Comparison of ENCODE assay signal across 8 cellular contexts in genomic region chr15:85482896-85483295, GRCh38.
DNase-seq lines count a peak whose midpoint lies in the region; ATAC-seq and TF ChIP-seq lines count a peak whose summit lies in the region.

No MANE protein-coding gene starts in this region.

- DNase-seq in CD14-positive monocyte (ENCODE audit: low spot score) (no peak), LoVo (ENCODE audit: low spot score) (peak; percentile 35), cardiac fibroblast (ENCODE audit: low read depth in 2 of 2) (peak; percentile 56 to 80), naive B cell (no peak), SK-N-DZ (ENCODE audit: low spot score) (no peak), NCI-H2081 treated with DMSO at 0.1 percent for 48 hours (lab: John Stamatoyannopoulos, UW) (no peak)

- H3K36me3 Mint-ChIP-seq in CD14-positive monocyte (peaks cover 0 to 8% of the 10 kb centered on the region in 2 donors), naive B cell (peaks cover 0 to 2% of the 10 kb centered on the region in 2 donors)

- peak overlapping the region in 5 of 7 donors; percentile 20 to 79 (median 75) for H3K27ac Mint-ChIP-seq in CD14-positive monocyte
- peak overlapping the region in 5 of 6 donors; percentile 41 to 90 (median 82) for H3K27ac Mint-ChIP-seq in naive B cell

- H3K9me3 Mint-ChIP-seq in CD14-positive monocyte = no peaks in the 10 kb centered on the region
- H3K9me3 Mint-ChIP-seq in naive B cell = no peaks in the 10 kb centered on the region

- H3K27me3 Mint-ChIP-seq in CD14-positive monocyte (ENCODE audit: low read depth in 3 of 3) = peaks cover 0 to 3% (median 0%) of the 10 kb centered on the region in 3 donors
- H3K27me3 Mint-ChIP-seq in naive B cell = no peaks in the 10 kb centered on the region

- peak; percentile 66 to 72 for ATAC-seq in naive B cell (ENCODE audit: low read depth in 2 of 2)
- ATAC-seq in GM21528 (IDR thresholded peaks at IDR 0.05; ENCODE audit: low FRiP score, unreplicated experiment) = no peak
- ATAC-seq in HG03039 (IDR thresholded peaks at IDR 0.05; ENCODE audit: unreplicated experiment) = no peak

- H3K4me1 Mint-ChIP-seq in CD14-positive monocyte (peaks cover 35% of the 10 kb centered on the region), naive B cell (peaks cover 56 to 74% (median 62%) of the 10 kb centered on the region in 3 donors)

- TF ChIP-seq CTCF in CD14-positive monocyte (IDR thresholded peaks at IDR 0.05) (no peak), cardiac fibroblast (IDR thresholded peaks at IDR 0.05; ENCODE audit: low read depth, low read length) (no peak)

- H3K4me3 Mint-ChIP-seq in CD14-positive monocyte = peak overlapping the region; percentile 18 to 55
- H3K4me3 Mint-ChIP-seq in naive B cell = peak overlapping the region in 5 of 8 donors; percentile 8 to 86 (median 49)

- intact Hi-C loops in CD14-positive monocyte (cut with micrococcal nuclease) = loop anchor here in 1 of 2 donors (10.0 kb wide), 2 partner anchors 102 to 142 kb away; no protein-coding TSS in a partner anchor

- H3K4me3 ChIP-seq in cardiac fibroblast (replicated peaks in 1 of 2; ENCODE audit: low read depth in 2 of 2, low read length in 2 of 2) = no peak overlapping the region

Comparison
In these comparisons a context has a peak if more than half of its experiments do, and no peak if none do; other contexts are left out.
1. DNase-seq: peak in LoVo (single experiment) and cardiac fibroblast (2 of 2); none in CD14-positive monocyte (single experiment), naive B cell (single experiment), SK-N-DZ (single experiment) and NCI-H2081 treated with DMSO at 0.1 percent for 48 hours (single experiment).
2. ATAC-seq: peak in naive B cell (2 of 2); none in GM21528 (single experiment) and HG03039 (single experiment).